ENCODE assay signal across 31 cellular contexts in the genomic region with DNA sequence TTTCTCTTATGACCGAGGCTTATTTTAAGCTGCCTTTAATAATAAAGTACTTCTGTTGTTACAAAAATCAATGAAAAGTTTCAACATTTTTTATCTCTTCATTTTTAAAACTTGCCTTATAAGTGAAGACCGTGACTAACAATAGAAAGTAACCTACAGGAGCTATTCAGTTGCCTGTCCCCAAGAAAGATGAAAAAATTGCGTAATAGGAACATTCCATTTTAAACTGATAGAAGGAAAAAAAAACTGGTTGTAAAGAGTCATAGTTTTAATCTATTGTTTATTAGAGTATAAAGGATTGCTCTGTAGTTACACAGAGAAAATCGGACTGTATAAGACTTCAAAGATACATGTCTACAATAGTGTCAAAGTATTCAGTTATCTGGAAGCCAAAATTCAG.
A peak's percentile ranks its signal among the peaks of the same experiment; 100 is the strongest.
DNase-seq lines count a peak whose midpoint lies in the region; ATAC-seq and TF ChIP-seq lines count a peak whose summit lies in the region.
"Had no signal": no experiment of that assay in that cellular context is flagged by ENCODE, and none has a peak within 500 bp of the region (broad histone marks: within the 10 kb centered on the region; RNA-seq: fewer than 3 reads in every experiment).

No MANE protein-coding gene starts in this region.

- TF ChIP-seq RAD21 in Ishikawa (IDR thresholded peaks at IDR 0.05; ENCODE audit: low read depth): no peak

- peak overlapping the region; percentile 36 for H3K4me3 ChIP-seq in ACC112 (ENCODE audit: low read depth, low read length)
- no peak overlapping the region for H3K4me3 ChIP-seq in ascending aorta
- no peak overlapping the region for H3K4me3 ChIP-seq in fibroblast of the aortic adventitia (ENCODE audit: low read depth, low read length)
- H3K4me3 ChIP-seq: BLaER1 treated with 17β-estradiol and CSF1 and Interleukin-3, amounts not matched to agents 10 nM and 100 nM; body of pancreas had no signal

- H3K79me2 ChIP-seq in ACC112 (ENCODE audit: control insufficient read depth, insufficient read depth, low read length, unreplicated experiment): no peaks in the 10 kb centered on the region

- H3K4me1 ChIP-seq in ACC112 (ENCODE audit: control insufficient read depth, insufficient read depth, low read length, unreplicated experiment) (peaks cover 94% of the 10 kb centered on the region), ascending aorta (peaks cover 10 to 46% of the 10 kb centered on the region in 2 donors)

- H3K9me3 ChIP-seq in ascending aorta: no peaks in the 10 kb centered on the region
- H3K9me3 ChIP-seq: body of pancreas had no signal

- no peak overlapping the region for H2AFZ ChIP-seq in ACC112 (ENCODE audit: low read length, unreplicated experiment)

- no peak for ATAC-seq in GM18909 (IDR thresholded peaks at IDR 0.05; ENCODE audit: poor library complexity, unreplicated experiment)
- ATAC-seq: activated T-helper 17 cell treated with anti-CD3 and anti-CD28 coated beads, Interleukin-2, amount 50 U/mL, for 72 hours; body of pancreas; left ventricle myocardium superior; naive thymus-derived CD8-positive, alpha-beta T cell; WTC11 had no signal

- TF ChIP-seq EP300 in Ishikawa (IDR thresholded peaks at IDR 0.05; ENCODE audit: borderline replicate concordance): no peak

- DNase-seq in ascending aorta (ENCODE audit: low spot score in 2 of 2) (no peak), fibroblast of the aortic adventitia (ENCODE audit: low read depth) (peak; percentile 78), activated gamma-delta T cell (lab: John Stamatoyannopoulos, UW) (no peak), posterior cingulate gyrus (no peak), COR-L47 (lab: John Stamatoyannopoulos, UW) (no peak)
- DNase-seq: ACHN; activated CD4-positive, alpha-beta T cell treated with anti-CD3 and anti-CD28 coated beads, Interleukin-2, amount 50 U/mL, for 48 hours; activated CD8-positive, alpha-beta memory T cell treated with anti-CD3 and anti-CD28 coated beads, Interleukin-2, amount 50 U/mL, for 48 hours; activated naive CD8-positive, alpha-beta T cell treated with anti-CD3 and anti-CD28 coated beads for 36 hours; body of pancreas; effector CD4-positive, alpha-beta T cell; erythroblast; HFFc6; hypothalamus; Kasumi-1; left ventricle myocardium superior; naive thymus-derived CD8-positive, alpha-beta T cell; NCI-H1092; NCI-H187 treated with DMSO at 0.1 percent for 48 hours; NCI-H526; occipital lobe; retina; stimulated activated CD4-positive, alpha-beta T cell treated with anti-CD3 and anti-CD28 coated beads, Interleukin-4, amount 100 ng/mL, for 24 hours; stimulated activated naive CD4-positive, alpha-beta T cell; T-helper 9 cell had no signal

- intact Hi-C loops in ascending aorta (cut with DNase I) (loop anchor here (10.0 kb wide), 1 partner anchor 63 kb away; no protein-coding TSS in a partner anchor), posterior cingulate gyrus (cut with DNase I) (no loop called here)

- peak overlapping the region; percentile 84 for H3K27ac ChIP-seq in ACC112 (ENCODE audit: low read depth, low read length)
- H3K27ac ChIP-seq in ascending aorta: peak overlapping the region; percentile 32 to 36
- H3K27ac ChIP-seq: BLaER1 treated with 17β-estradiol and CSF1 and Interleukin-3, amounts not matched to agents 10 nM and 100 nM had no signal

- H3K27me3 ChIP-seq in ACC112 (ENCODE audit: insufficient read depth, low read length): no peaks in the 10 kb centered on the region
- H3K27me3 ChIP-seq in ascending aorta: no peaks in the 10 kb centered on the region
- H3K27me3 ChIP-seq: body of pancreas had no signal

- H3K36me3 ChIP-seq in ACC112 (ENCODE audit: insufficient read depth, low read length): no peaks in the 10 kb centered on the region; the same call in 1 of the 2 replicates
- peaks cover 0 to 2% of the 10 kb centered on the region in 2 donors for H3K36me3 ChIP-seq in ascending aorta

- no peak for TF ChIP-seq CTCF in ascending aorta (IDR thresholded peaks at IDR 0.05)
- TF ChIP-seq CTCF in fibroblast of the aortic adventitia (IDR thresholded peaks at IDR 0.05; ENCODE audit: insufficient read depth, low read length): no peak

TF ChIP-seq in Ishikawa, 13 proteins besides CTCF, POLR2A, EP300 and RAD21:
- TF ChIP-seq, protein P1, sequence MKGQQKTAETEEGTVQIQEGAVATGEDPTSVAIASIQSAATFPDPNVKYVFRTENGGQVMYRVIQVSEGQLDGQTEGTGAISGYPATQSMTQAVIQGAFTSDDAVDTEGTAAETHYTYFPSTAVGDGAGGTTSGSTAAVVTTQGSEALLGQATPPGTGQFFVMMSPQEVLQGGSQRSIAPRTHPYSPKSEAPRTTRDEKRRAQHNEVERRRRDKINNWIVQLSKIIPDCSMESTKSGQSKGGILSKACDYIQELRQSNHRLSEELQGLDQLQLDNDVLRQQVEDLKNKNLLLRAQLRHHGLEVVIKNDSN (IDR thresholded peaks at IDR 0.05): no peak
- TF ChIP-seq YY1 (IDR thresholded peaks at IDR 0.05; ENCODE audit: low read depth) (no peak), ZBTB7A (IDR thresholded peaks at IDR 0.05; ENCODE audit: low read depth) (no peak), CEBPB (IDR thresholded peaks at IDR 0.05) (peak; percentile 89), CREB1 (IDR thresholded peaks at IDR 0.05; ENCODE audit: low read depth) (no peak)
- TF ChIP-seq, protein P2, sequence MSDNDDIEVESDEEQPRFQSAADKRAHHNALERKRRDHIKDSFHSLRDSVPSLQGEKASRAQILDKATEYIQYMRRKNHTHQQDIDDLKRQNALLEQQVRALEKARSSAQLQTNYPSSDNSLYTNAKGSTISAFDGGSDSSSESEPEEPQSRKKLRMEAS (IDR thresholded peaks at IDR 0.05): no peak
- TF ChIP-seq, protein P3, sequence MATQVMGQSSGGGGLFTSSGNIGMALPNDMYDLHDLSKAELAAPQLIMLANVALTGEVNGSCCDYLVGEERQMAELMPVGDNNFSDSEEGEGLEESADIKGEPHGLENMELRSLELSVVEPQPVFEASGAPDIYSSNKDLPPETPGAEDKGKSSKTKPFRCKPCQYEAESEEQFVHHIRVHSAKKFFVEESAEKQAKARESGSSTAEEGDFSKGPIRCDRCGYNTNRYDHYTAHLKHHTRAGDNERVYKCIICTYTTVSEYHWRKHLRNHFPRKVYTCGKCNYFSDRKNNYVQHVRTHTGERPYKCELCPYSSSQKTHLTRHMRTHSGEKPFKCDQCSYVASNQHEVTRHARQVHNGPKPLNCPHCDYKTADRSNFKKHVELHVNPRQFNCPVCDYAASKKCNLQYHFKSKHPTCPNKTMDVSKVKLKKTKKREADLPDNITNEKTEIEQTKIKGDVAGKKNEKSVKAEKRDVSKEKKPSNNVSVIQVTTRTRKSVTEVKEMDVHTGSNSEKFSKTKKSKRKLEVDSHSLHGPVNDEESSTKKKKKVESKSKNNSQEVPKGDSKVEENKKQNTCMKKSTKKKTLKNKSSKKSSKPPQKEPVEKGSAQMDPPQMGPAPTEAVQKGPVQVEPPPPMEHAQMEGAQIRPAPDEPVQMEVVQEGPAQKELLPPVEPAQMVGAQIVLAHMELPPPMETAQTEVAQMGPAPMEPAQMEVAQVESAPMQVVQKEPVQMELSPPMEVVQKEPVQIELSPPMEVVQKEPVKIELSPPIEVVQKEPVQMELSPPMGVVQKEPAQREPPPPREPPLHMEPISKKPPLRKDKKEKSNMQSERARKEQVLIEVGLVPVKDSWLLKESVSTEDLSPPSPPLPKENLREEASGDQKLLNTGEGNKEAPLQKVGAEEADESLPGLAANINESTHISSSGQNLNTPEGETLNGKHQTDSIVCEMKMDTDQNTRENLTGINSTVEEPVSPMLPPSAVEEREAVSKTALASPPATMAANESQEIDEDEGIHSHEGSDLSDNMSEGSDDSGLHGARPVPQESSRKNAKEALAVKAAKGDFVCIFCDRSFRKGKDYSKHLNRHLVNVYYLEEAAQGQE (IDR thresholded peaks at IDR 0.05; ENCODE audit: low read depth): no peak
TF ChIP-seq in Ishikawa: peak in this region for 1.
